In genomic region chr17:4119299-4119698, GRCh38 we compare ENCODE assay signal across 21 cellular contexts.
"Had no signal": no experiment of that assay in that cellular context is flagged by ENCODE, and none has a peak within 500 bp of the region (broad histone marks: within the 10 kb centered on the region; RNA-seq: fewer than 3 reads in every experiment).

No MANE protein-coding gene starts in this region.

- H3K4me3 Mint-ChIP-seq: dendritic cell treated with granulocyte-macrophage colony-stimulating factor and Interleukin-4, amounts not matched to agents 40 ng/mL and 50 ng/mL, for 4 days; effector memory CD8-positive, alpha-beta T cell; endodermal cell had no signal

- H3K9me3 Mint-ChIP-seq: dendritic cell treated with granulocyte-macrophage colony-stimulating factor and Interleukin-4, amounts not matched to agents 40 ng/mL and 50 ng/mL, for 4 days; effector memory CD8-positive, alpha-beta T cell; endodermal cell had no signal

- H3K27ac Mint-ChIP-seq: dendritic cell treated with granulocyte-macrophage colony-stimulating factor and Interleukin-4, amounts not matched to agents 40 ng/mL and 50 ng/mL, for 4 days; endodermal cell had no signal

- ATAC-seq: effector memory CD8-positive, alpha-beta T cell; esophagus mucosa; gastrocnemius medialis; left colon; lower lobe of right lung had no signal

- H3K27me3 Mint-ChIP-seq: dendritic cell treated with granulocyte-macrophage colony-stimulating factor and Interleukin-4, amounts not matched to agents 40 ng/mL and 50 ng/mL, for 4 days; effector memory CD8-positive, alpha-beta T cell had no signal

- DNase-seq: colonic mucosa; cortex of kidney; effector CD8-positive, alpha-beta T cell; effector memory CD8-positive, alpha-beta T cell; endodermal cell; erythroblast; esophagus squamous epithelium; foreskin fibroblast; foreskin melanocyte; gastrocnemius medialis; glutamatergic neuron; head of caudate nucleus; heart right ventricle; hippocampal formation; left colon; left ventricle myocardium inferior; lower lobe of right lung; mesendoderm; midbrain had no signal
